1 cellular context compared by ENCODE assay signal in the genomic region with DNA sequence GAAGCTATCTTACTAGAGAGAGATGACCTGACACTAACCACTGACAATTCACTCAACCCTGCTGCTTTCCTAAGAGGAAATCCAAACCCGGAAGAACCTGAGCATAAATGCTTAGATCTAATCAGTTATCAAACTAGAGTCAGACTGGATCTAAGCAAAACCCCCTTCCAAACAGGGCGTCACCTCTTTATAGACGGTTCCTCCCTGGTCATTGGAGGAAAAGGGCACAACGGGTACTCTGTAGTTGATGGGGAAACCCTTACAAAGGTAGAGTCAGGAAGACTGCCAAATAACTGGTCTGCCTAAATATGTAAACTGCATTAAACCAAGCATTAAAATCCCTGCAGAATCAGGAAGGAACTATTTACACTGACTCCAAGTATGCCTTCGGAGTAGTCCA.
TF ChIP-seq lines count a peak whose summit lies in the region.

No MANE protein-coding gene starts in this region.

TF ChIP-seq in GM23338, 12 proteins besides CTCF, POLR2A, EP300 and RAD21 (continued from another document):
- no peak for TF ChIP-seq NANOG (IDR thresholded peaks at IDR 0.05; ENCODE audit: borderline replicate concordance)
- no peak for TF ChIP-seq POLR2AphosphoS5 (IDR thresholded peaks at IDR 0.05; ENCODE audit: low read depth)
- TF ChIP-seq STAT1 (IDR thresholded peaks at IDR 0.05; ENCODE audit: unreplicated experiment), result no peak
- no peak for TF ChIP-seq JUNB (IDR thresholded peaks at IDR 0.05; ENCODE audit: unreplicated experiment)
- TF ChIP-seq EZH2phosphoT487 (IDR thresholded peaks at IDR 0.05; ENCODE audit: unreplicated experiment), result no peak
- no peak for TF ChIP-seq ETS1 (IDR thresholded peaks at IDR 0.05)
- no peak for TF ChIP-seq EZH2 (IDR thresholded peaks at IDR 0.05; ENCODE audit: low read depth, unreplicated experiment)
- TF ChIP-seq, protein P1, sequence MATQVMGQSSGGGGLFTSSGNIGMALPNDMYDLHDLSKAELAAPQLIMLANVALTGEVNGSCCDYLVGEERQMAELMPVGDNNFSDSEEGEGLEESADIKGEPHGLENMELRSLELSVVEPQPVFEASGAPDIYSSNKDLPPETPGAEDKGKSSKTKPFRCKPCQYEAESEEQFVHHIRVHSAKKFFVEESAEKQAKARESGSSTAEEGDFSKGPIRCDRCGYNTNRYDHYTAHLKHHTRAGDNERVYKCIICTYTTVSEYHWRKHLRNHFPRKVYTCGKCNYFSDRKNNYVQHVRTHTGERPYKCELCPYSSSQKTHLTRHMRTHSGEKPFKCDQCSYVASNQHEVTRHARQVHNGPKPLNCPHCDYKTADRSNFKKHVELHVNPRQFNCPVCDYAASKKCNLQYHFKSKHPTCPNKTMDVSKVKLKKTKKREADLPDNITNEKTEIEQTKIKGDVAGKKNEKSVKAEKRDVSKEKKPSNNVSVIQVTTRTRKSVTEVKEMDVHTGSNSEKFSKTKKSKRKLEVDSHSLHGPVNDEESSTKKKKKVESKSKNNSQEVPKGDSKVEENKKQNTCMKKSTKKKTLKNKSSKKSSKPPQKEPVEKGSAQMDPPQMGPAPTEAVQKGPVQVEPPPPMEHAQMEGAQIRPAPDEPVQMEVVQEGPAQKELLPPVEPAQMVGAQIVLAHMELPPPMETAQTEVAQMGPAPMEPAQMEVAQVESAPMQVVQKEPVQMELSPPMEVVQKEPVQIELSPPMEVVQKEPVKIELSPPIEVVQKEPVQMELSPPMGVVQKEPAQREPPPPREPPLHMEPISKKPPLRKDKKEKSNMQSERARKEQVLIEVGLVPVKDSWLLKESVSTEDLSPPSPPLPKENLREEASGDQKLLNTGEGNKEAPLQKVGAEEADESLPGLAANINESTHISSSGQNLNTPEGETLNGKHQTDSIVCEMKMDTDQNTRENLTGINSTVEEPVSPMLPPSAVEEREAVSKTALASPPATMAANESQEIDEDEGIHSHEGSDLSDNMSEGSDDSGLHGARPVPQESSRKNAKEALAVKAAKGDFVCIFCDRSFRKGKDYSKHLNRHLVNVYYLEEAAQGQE (IDR thresholded peaks at IDR 0.05; ENCODE audit: unreplicated experiment), result no peak
